ENCODE assay signal across 18 cellular contexts in the genomic region with DNA sequence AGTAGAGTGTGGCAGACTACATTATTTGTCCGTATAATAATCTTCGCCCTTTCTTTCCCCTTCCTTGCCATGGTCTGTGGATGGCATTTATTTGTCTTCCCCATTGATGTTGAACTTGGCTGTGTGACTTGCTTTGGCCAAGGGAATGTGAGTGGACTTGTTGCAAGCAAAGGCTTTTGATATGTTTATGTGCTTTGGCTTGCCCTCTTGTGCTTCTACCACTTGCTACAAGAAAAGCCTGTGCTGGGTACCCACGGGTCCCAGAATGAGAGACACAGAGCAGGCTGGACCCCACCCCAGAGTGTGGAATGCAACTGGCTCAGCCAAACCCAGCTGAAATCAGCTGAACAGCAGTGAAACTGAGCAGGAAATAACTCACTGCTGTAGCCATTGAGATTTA.
"Had no signal": no experiment of that assay in that cellular context is flagged by ENCODE, and none has a peak within 500 bp of the region (broad histone marks: within the 10 kb centered on the region; RNA-seq: fewer than 3 reads in every experiment).

No MANE protein-coding gene starts in this region.

- H3K27me3 ChIP-seq: esophagus squamous epithelium, hepatocyte, ovary, testis, tibial nerve had no signal

- H3K9me3 Mint-ChIP-seq: effector memory CD8-positive, alpha-beta T cell; memory B cell; mesothelial cell of epicardium; natural killer cell; neural crest cell; stimulated activated memory B cell treated with anti-CD40 and anti-IgM and Interleukin-4, amounts not matched to agents 10 μg/mL and 1 μg/mL and 100 μg/mL, for 72 hours; stimulated activated naive CD8-positive, alpha-beta T cell treated with anti-CD3 and anti-CD28 coated beads, Interleukin-15, Interleukin-2, amounts not matched to agents 100 ng/mL and 50 ng/mL, for 24 hours had no signal

- H3K27me3 Mint-ChIP-seq: stimulated activated naive CD8-positive, alpha-beta T cell treated with anti-CD3 and anti-CD28 coated beads, Interleukin-15, Interleukin-2, amounts not matched to agents 100 ng/mL and 50 ng/mL, for 24 hours had no signal

- ATAC-seq: effector memory CD8-positive, alpha-beta T cell; natural killer cell; right cardiac atrium; stimulated activated memory B cell treated with anti-CD40 and anti-IgM and Interleukin-4, amounts not matched to agents 10 μg/mL and 1 μg/mL and 100 μg/mL, for 72 hours had no signal

- H3K27ac ChIP-seq: esophagus squamous epithelium, hepatocyte, ovary, testis, tibial nerve had no signal

- DNase-seq: cortex of kidney; effector memory CD8-positive, alpha-beta T cell; esophagus squamous epithelium; foreskin fibroblast; kidney glomerular epithelial cell; natural killer cell; ovary; right cardiac atrium; small intestine; stimulated activated CD4-positive, alpha-beta T cell treated with anti-CD3 and anti-CD28 coated beads, Interleukin-4, amount 100 ng/mL, for 24 hours; testis had no signal

- H3K36me3 ChIP-seq: esophagus squamous epithelium, ovary, tibial nerve had no signal

- H3K36me3 Mint-ChIP-seq: memory B cell; mesothelial cell of epicardium; natural killer cell; stimulated activated memory B cell treated with anti-CD40 and anti-IgM and Interleukin-4, amounts not matched to agents 10 μg/mL and 1 μg/mL and 100 μg/mL, for 72 hours had no signal

- H3K27ac Mint-ChIP-seq: effector memory CD8-positive, alpha-beta T cell; memory B cell; mesothelial cell of epicardium; natural killer cell; stimulated activated memory B cell treated with anti-CD40 and anti-IgM and Interleukin-4, amounts not matched to agents 10 μg/mL and 1 μg/mL and 100 μg/mL, for 72 hours; stimulated activated naive CD8-positive, alpha-beta T cell treated with anti-CD3 and anti-CD28 coated beads, Interleukin-15, Interleukin-2, amounts not matched to agents 100 ng/mL and 50 ng/mL, for 24 hours had no signal

- H3K4me3 ChIP-seq: esophagus squamous epithelium, hepatocyte, ovary, testis, tibial nerve had no signal

- H3K4me1 ChIP-seq: testis, tibial nerve had no signal

- H3K4me3 Mint-ChIP-seq: effector memory CD8-positive, alpha-beta T cell; memory B cell; mesothelial cell of epicardium; natural killer cell; neural crest cell; stimulated activated memory B cell treated with anti-CD40 and anti-IgM and Interleukin-4, amounts not matched to agents 10 μg/mL and 1 μg/mL and 100 μg/mL, for 72 hours; stimulated activated naive CD8-positive, alpha-beta T cell treated with anti-CD3 and anti-CD28 coated beads, Interleukin-15, Interleukin-2, amounts not matched to agents 100 ng/mL and 50 ng/mL, for 24 hours had no signal

- H3K4me1 Mint-ChIP-seq: memory B cell; natural killer cell; stimulated activated memory B cell treated with anti-CD40 and anti-IgM and Interleukin-4, amounts not matched to agents 10 μg/mL and 1 μg/mL and 100 μg/mL, for 72 hours had no signal

- H3K9me3 ChIP-seq: esophagus squamous epithelium, ovary, testis, tibial nerve had no signal
